8 cellular contexts compared by ENCODE assay signal in the genomic region with DNA sequence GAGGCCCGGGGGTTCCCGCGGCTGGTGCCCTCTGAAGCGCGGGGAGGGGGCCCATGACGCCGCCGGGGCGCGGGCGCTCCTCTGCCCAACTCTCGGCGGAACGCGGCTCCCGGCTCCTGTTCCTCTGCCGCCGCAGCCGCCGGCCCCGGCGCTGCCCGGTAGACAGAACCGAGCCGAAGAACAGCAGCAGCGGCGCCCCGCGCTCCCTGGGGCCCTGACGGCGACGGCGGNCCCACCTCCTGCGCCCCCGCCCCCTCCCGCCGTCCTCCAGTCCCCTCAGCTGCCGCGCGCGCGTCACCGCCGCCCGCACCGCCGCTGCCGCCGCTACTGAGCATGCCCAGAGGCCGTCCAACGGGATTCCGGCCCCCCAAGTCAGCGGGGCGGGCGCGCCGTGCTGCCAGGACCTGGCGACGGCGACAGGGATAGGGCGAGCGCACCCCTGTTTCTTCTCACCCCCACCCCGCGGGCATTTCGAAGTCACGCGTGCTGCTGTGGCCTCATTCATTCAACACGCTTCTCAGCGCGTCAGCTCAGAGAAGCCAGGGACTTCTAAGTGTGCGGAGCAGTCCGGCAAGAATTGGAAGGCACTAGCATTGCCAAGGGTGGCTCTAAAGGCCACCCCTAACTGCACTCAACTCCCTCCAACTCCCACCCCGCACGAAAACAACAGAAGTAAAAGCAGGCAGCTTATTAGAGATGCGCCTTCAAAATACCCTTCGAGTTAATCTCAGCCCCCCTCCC. TPM values are rescaled to one million over a fixed set of nuclear protein-coding genes. Genes with fewer than 3 reads are reported as not detected.
DNase-seq lines count a peak whose midpoint lies in the region; ATAC-seq and TF ChIP-seq lines count a peak whose summit lies in the region.

A gene (minus strand): TSS at position 182 of the 741 bp plus-strand sequence. CDS start 283 bp downstream, outside the sequence.

- DNase-seq in NCI-H1105 (lab: John Stamatoyannopoulos, UW) (peak; percentile 79), T follicular helper cell (ENCODE audit: low read depth) (peak; percentile 92), left cardiac atrium (peak; percentile 94), prostate gland (ENCODE audit: low spot score) (peak; percentile 91), ureter (ENCODE audit: low spot score) (peak; percentile 93)

- ATAC-seq in HG02642 (IDR thresholded peaks at IDR 0.05; ENCODE audit: poor library complexity, unreplicated experiment) (peak; percentile 61), left cardiac atrium (peak; percentile 89 to 91)

- TF ChIP-seq CTCF in GM12875 (IDR thresholded peaks at IDR 0.05; ENCODE audit: borderline replicate concordance, insufficient read depth, low read depth, low read length), result no peak
- TF ChIP-seq CTCF in prostate gland (IDR thresholded peaks at IDR 0.05), result peak in 1 of 4 experiments; percentile 2

- WGBS in adipose tissue, 3 donors, result 0 to 1% (median 1%) methylated on average over 51 to 75 of the region's 76 CpGs
- WGBS in prostate gland, result 1% methylated on average over 58 of the region's 76 CpGs

- peak within 1 kb of the TSS; percentile 75 for H3K4me3 ChIP-seq in GM12875 (ENCODE audit: low read depth, low read length)
- peak within 1 kb of the TSS; percentile 75 to 91 for H3K4me3 ChIP-seq in prostate gland

- TF ChIP-seq POLR2A in prostate gland (IDR thresholded peaks at IDR 0.05), result peak; percentile 79

- intact Hi-C loops in left cardiac atrium (cut with DNase I), result loop anchor here in 1 of 2 donors (2.0 kb wide), 1 partner anchor 67 kb away; a partner anchor contains a TSS
- intact Hi-C loops in prostate gland (cut with DNase I), result no loop called here

- H3K4me1 ChIP-seq in prostate gland (replicated peaks), result no peaks in the 10 kb centered on the region

- H3K9me3 ChIP-seq in prostate gland, result no peaks in the 10 kb centered on the region

- no peaks in the 10 kb centered on the region for H3K36me3 ChIP-seq in prostate gland

- H3K27ac ChIP-seq in adipose tissue (ENCODE audit: low read depth, low read length) (peak within 1 kb of the TSS; percentile 91), prostate gland (peak within 1 kb of the TSS; percentile 91 to 96)

- H3K27me3 ChIP-seq in prostate gland (replicated peaks; ENCODE audit: insufficient read depth), result no peaks in the 10 kb centered on the region

RNA-seq across cellular contexts. Expression of the gene that starts here (rescaled TPM):
- 1 to 10 TPM; 1.4 to 6.3 (median 2.1) TPM for polyA plus RNA-seq in adipose tissue
- total RNA-seq in left cardiac atrium, result 1 to 10 TPM; 2.7 to 3.1 TPM
- total RNA-seq in prostate gland, result 1 to 10 TPM; 2.6 to 5.5 TPM
- 4.6 TPM for total RNA-seq in ureter

Comparison
In these comparisons a context has a peak if more than half of its experiments do, and no peak if none do; other contexts are left out.
1. Peak in every context shown above with its lines: DNase-seq, ATAC-seq, H3K4me3 ChIP-seq and H3K27ac ChIP-seq.